ENCODE assay signal across 8 cellular contexts in the genomic region with DNA sequence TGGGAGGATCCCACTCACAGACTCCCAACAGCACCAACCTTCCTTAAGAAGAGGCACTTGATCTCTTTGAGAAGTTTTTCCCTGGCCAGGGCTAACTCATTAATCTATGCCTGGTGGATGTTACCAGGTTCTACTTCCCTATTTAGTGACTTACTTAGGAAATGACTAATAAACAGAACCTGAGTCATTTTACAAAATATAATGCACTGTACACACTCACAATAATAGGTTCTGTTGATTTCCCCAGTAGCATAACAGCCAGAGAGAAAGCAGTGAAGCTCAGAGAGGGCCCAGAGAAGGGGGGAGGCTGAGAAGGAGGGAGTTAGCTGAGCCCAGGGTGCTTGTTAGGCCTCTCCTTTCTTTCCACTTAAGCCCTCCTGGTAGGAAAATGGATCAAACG. TPM values are rescaled to one million over a fixed set of nuclear protein-coding genes. Genes with fewer than 3 reads are reported as not detected.
DNase-seq lines count a peak whose midpoint lies in the region; ATAC-seq, FAIRE-seq and TF ChIP-seq lines count a peak whose summit lies in the region.

No MANE protein-coding gene starts in this region.

- H3K9me3 ChIP-seq in kidney (ENCODE audit: control insufficient read depth in 1 of 2, low read length in 2 of 2) (no peaks in the 10 kb centered on the region), tibial nerve (no peaks in the 10 kb centered on the region)

- no peak overlapping the region for H3K4me3 ChIP-seq in kidney (ENCODE audit: low read length in 2 of 2)
- H3K4me3 ChIP-seq in tibial nerve, result no peak overlapping the region

- no peaks in the 10 kb centered on the region for H3K27me3 ChIP-seq in tibial nerve

- ATAC-seq in HG02763 (IDR thresholded peaks at IDR 0.05; ENCODE audit: unreplicated experiment), result peak; percentile 73

- intact Hi-C loops in kidney (cut with DNase I), result no loop called here

- FAIRE-seq in kidney (lab: Jason Lieb, UNC), result no peak

- no peak overlapping the region for H3K27ac ChIP-seq in kidney (ENCODE audit: low read depth in 2 of 2, low read length in 2 of 2)
- no peak overlapping the region for H3K27ac ChIP-seq in tibial nerve

- TF ChIP-seq POLR2A in tibial nerve (IDR thresholded peaks at IDR 0.05), result no peak

- no peak overlapping the region for H3K9ac ChIP-seq in kidney (ENCODE audit: low read length in 2 of 2)

- H3K4me1 ChIP-seq in kidney (ENCODE audit: control insufficient read depth in 1 of 2, insufficient read depth in 1 of 2, low read depth in 1 of 2, low read length in 2 of 2) (peaks cover 13 to 20% of the 10 kb centered on the region in 2 donors), tibial nerve (peaks cover 0 to 29% (median 0%) of the 10 kb centered on the region in 4 donors)

- TF ChIP-seq CTCF in kidney (IDR thresholded peaks at IDR 0.05; ENCODE audit: borderline replicate concordance, extremely low read depth, insufficient read depth) (no peak), tibial nerve (IDR thresholded peaks at IDR 0.05) (no peak)

- DNase-seq in NCI-H2171 treated with DMSO at 0.1 percent for 48 hours (lab: John Stamatoyannopoulos, UW), result peak; percentile 21
- DNase-seq in NCI-H2171 (lab: John Stamatoyannopoulos, UW), result no peak
- peak; percentile 35 for DNase-seq in NCI-H226
- DNase-seq in lung microvascular endothelial cell (ENCODE audit: low read depth in 2 of 2), result peak; percentile 18 to 92
- no peak for DNase-seq in NCI-H446 treated with DMSO at 0.1 percent for 48 hours (lab: John Stamatoyannopoulos, UW)
- DNase-seq in kidney, result no peak
- no peak for DNase-seq in tibial nerve (ENCODE audit: low spot score in 2 of 2)

- TF ChIP-seq EP300 in tibial nerve (IDR thresholded peaks at IDR 0.05), result no peak

- WGBS in tibial nerve, 2 donors, result 63 to 67% methylated on average over 1 of the region's 1 CpG

- no peaks in the 10 kb centered on the region for H3K36me3 ChIP-seq in kidney (ENCODE audit: control insufficient read depth in 1 of 2, insufficient read depth in 2 of 2, low read length in 2 of 2)
- H3K36me3 ChIP-seq in tibial nerve, result no peaks in the 10 kb centered on the region

RNA-seq across cellular contexts. Expression of gene FRMD3, which starts 27.1 kb away (rescaled TPM):
- total RNA-seq in lung microvascular endothelial cell, result 2.4 and 6.8 TPM in 2 replicates
- total RNA-seq in kidney, result 11.0 TPM
- polyA plus RNA-seq in kidney (ENCODE audit: insufficient read depth, low read depth, low replicate concordance), result 9.9 TPM
- total RNA-seq in tibial nerve, result 10 to 100 TPM; 31.2 to 44.0 (median 34.5) TPM

Comparison
In these comparisons a context has a peak if more than half of its experiments do, and no peak if none do; other contexts are left out.
1. DNase-seq: peak in NCI-H2171 treated with DMSO at 0.1 percent for 48 hours (single experiment), NCI-H226 (single experiment) and lung microvascular endothelial cell (2 of 2); none in NCI-H2171 (single experiment), NCI-H446 treated with DMSO at 0.1 percent for 48 hours (single experiment), kidney (single experiment) and tibial nerve (0 of 2).